In the genomic region with DNA sequence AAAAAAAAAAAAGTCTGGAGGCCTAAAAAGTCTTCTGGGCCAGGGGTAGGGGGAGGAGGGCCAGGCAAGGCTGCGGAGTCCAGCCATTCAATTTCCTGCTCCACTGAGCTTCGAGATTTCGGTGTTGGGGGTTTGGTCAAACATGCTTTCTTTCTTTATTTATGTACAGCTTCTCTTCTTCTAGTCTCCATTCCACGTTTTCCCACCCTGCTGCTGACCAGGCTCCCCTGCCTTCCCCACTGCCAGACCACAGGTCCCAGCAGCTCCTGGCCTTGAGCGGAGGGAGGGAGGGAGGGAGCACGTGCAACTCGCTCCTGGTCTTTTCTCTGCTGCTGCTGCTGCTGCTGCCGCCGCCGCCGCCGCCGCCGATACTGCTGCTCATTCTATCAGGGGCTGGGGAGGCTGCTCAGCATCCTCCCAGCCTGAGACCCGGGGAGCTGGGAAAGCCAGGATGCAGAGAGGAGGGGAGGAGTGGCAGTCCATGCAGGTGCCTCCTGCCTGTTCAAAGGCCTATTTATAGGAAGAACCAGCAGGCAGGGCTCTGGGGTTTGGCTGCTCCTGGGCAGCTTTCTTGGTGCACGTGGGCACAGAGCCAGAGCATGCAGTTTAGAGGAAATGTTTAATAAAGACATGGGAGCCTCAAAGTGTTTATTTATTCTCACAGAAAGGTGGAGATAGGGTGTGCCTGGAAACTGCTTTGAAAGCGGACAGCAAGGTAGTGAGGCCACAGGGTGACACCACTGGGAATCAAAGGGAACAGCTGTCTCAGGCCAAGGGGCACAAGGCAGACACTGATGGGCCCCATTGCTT, we compare ENCODE assay signal across 1 cellular context.
TF ChIP-seq lines count a peak whose summit lies in the region.

No MANE protein-coding gene starts in this region.

TF ChIP-seq in HepG2, 621 proteins besides CTCF, POLR2A, EP300 and RAD21 (continued from another document and continues in another):
- no peak for TF ChIP-seq ZHX1 (CRISPR knock-in tag; IDR thresholded peaks at IDR 0.05; ENCODE audit: low read depth)
- TF ChIP-seq ZNF143 (CRISPR knock-in tag; IDR thresholded peaks at IDR 0.05) = 0 out of 2 replicates have a peak, but pooled peaks have one; percentile 28
- TF ChIP-seq ZNF235 (CRISPR knock-in tag; IDR thresholded peaks at IDR 0.05; ENCODE audit: borderline replicate concordance) = no peak
- TF ChIP-seq ZC3H13 (CRISPR knock-in tag; IDR thresholded peaks at IDR 0.05) = no peak
- no peak for TF ChIP-seq ZNF629 (CRISPR knock-in tag; conservative IDR thresholded peaks at IDR 0.05)
- no peak for TF ChIP-seq ATF1 (CRISPR knock-in tag; IDR thresholded peaks at IDR 0.05)
- TF ChIP-seq DNMT1 (CRISPR knock-in tag; IDR thresholded peaks at IDR 0.05) = no peak
- TF ChIP-seq CREB1 (IDR thresholded peaks at IDR 0.05) = no peak
- no peak for TF ChIP-seq CREB1 (CRISPR knock-in tag; IDR thresholded peaks at IDR 0.05)
- TF ChIP-seq ELF3 (CRISPR knock-in tag; IDR thresholded peaks at IDR 0.05) = no peak; the same call in 1 of the 2 replicates
- TF ChIP-seq SMC3 (IDR thresholded peaks at IDR 0.05; ENCODE audit: low read length) = no peak
- TF ChIP-seq, protein P1, sequence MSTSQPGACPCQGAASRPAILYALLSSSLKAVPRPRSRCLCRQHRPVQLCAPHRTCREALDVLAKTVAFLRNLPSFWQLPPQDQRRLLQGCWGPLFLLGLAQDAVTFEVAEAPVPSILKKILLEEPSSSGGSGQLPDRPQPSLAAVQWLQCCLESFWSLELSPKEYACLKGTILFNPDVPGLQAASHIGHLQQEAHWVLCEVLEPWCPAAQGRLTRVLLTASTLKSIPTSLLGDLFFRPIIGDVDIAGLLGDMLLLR (CRISPR knock-in tag; IDR thresholded peaks at IDR 0.05) = no peak
- no peak for TF ChIP-seq ONECUT2 (CRISPR knock-in tag; IDR thresholded peaks at IDR 0.05)
- TF ChIP-seq SRY (CRISPR knock-in tag; IDR thresholded peaks at IDR 0.05) = no peak
- no peak for TF ChIP-seq MTERF4 (CRISPR knock-in tag; IDR thresholded peaks at IDR 0.05)
- TF ChIP-seq ZSCAN25 (CRISPR knock-in tag; IDR thresholded peaks at IDR 0.05) = peak; percentile 37; the same call in 1 of the 2 replicates
- peak; percentile 93; the same call in 1 of the 2 replicates for TF ChIP-seq TSC22D2 (CRISPR knock-in tag; IDR thresholded peaks at IDR 0.05; ENCODE audit: borderline replicate concordance)
- TF ChIP-seq, protein P2, sequence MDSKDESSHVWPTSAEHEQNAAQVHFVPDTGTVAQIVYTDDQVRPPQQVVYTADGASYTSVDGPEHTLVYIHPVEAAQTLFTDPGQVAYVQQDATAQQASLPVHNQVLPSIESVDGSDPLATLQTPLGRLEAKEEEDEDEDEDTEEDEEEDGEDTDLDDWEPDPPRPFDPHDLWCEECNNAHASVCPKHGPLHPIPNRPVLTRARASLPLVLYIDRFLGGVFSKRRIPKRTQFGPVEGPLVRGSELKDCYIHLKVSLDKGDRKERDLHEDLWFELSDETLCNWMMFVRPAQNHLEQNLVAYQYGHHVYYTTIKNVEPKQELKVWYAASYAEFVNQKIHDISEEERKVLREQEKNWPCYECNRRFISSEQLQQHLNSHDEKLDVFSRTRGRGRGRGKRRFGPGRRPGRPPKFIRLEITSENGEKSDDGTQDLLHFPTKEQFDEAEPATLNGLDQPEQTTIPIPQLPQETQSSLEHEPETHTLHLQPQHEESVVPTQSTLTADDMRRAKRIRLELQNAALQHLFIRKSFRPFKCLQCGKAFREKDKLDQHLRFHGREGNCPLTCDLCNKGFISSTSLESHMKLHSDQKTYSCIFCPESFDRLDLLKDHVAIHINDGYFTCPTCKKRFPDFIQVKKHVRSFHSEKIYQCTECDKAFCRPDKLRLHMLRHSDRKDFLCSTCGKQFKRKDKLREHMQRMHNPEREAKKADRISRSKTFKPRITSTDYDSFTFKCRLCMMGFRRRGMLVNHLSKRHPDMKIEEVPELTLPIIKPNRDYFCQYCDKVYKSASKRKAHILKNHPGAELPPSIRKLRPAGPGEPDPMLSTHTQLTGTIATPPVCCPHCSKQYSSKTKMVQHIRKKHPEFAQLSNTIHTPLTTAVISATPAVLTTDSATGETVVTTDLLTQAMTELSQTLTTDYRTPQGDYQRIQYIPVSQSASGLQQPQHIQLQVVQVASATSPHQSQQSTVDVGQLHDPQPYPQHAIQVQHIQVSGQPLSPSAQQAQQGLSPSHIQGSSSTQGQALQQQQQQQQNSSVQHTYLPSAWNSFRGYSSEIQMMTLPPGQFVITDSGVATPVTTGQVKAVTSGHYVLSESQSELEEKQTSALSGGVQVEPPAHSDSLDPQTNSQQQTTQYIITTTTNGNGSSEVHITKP (CRISPR knock-in tag; IDR thresholded peaks at IDR 0.05; ENCODE audit: low read depth) = 0 out of 2 replicates have a peak, but pooled peaks have one; percentile 58
- TF ChIP-seq SKI (IDR thresholded peaks at IDR 0.05; ENCODE audit: partially characterized antibody) = no peak
- no peak for TF ChIP-seq ZNF614 (CRISPR knock-in tag; IDR thresholded peaks at IDR 0.05; ENCODE audit: borderline replicate concordance)
- no peak for TF ChIP-seq PREB (CRISPR knock-in tag; IDR thresholded peaks at IDR 0.05)
- TF ChIP-seq ZFP90 (CRISPR knock-in tag; IDR thresholded peaks at IDR 0.05; ENCODE audit: borderline replicate concordance) = no peak
- TF ChIP-seq NR2F2 (IDR thresholded peaks at IDR 0.05; ENCODE audit: borderline replicate concordance, low read depth) = 0 out of 2 replicates have a peak, but pooled peaks have one; percentile 8
- peak; percentile 75 for TF ChIP-seq SALL1 (CRISPR knock-in tag; IDR thresholded peaks at IDR 0.05)
- no peak for TF ChIP-seq SOX13 (IDR thresholded peaks at IDR 0.05)
- TF ChIP-seq SOX13 (CRISPR knock-in tag; conservative IDR thresholded peaks at IDR 0.05 in 1 of 2, IDR thresholded peaks at IDR 0.05 in 1 of 2) = peak in 1 of 2 experiments; percentile 67; a peak in 2 of 4 replicates
- TF ChIP-seq SKIL (CRISPR knock-in tag; IDR thresholded peaks at IDR 0.05; ENCODE audit: borderline replicate concordance) = 0 out of 2 replicates have a peak, but pooled peaks have one; percentile 32
- TF ChIP-seq ZBTB20 (CRISPR knock-in tag; IDR thresholded peaks at IDR 0.05; ENCODE audit: borderline replicate concordance, low read depth) = no peak
- TF ChIP-seq ZBTB3 (CRISPR knock-in tag; IDR thresholded peaks at IDR 0.05; ENCODE audit: borderline replicate concordance, low read depth) = no peak
- no peak for TF ChIP-seq CC2D1A (CRISPR knock-in tag; IDR thresholded peaks at IDR 0.05)
- no peak for TF ChIP-seq HDAC6 (IDR thresholded peaks at IDR 0.05; ENCODE audit: low read depth, low read length)
- no peak for TF ChIP-seq ZNF432 (CRISPR knock-in tag; IDR thresholded peaks at IDR 0.05; ENCODE audit: borderline replicate concordance)
- peak in 1 of 2 experiments; percentile 79; a peak in 1 of 4 replicates for TF ChIP-seq KLF16 (CRISPR knock-in tag; IDR thresholded peaks at IDR 0.05)
- TF ChIP-seq ZNF530 (CRISPR knock-in tag; IDR thresholded peaks at IDR 0.05; ENCODE audit: low read depth) = no peak
- no peak for TF ChIP-seq ADNP (CRISPR knock-in tag; IDR thresholded peaks at IDR 0.05)
- TF ChIP-seq HDAC1 (CRISPR knock-in tag; IDR thresholded peaks at IDR 0.05) = peak; percentile 28; the same call in 1 of the 2 replicates
- no peak for TF ChIP-seq CCAR2 (optimal IDR thresholded peaks at IDR 0.05; ENCODE audit: low read depth, low read length)
- no peak for TF ChIP-seq ZSCAN29 (CRISPR knock-in tag; conservative IDR thresholded peaks at IDR 0.05)
- TF ChIP-seq KDM5A (IDR thresholded peaks at IDR 0.05; ENCODE audit: borderline replicate concordance, low read length) = no peak
- TF ChIP-seq ZNF883 (CRISPR knock-in tag; IDR thresholded peaks at IDR 0.05; ENCODE audit: not compliant biosample characterization) = no peak
- TF ChIP-seq, protein P3, sequence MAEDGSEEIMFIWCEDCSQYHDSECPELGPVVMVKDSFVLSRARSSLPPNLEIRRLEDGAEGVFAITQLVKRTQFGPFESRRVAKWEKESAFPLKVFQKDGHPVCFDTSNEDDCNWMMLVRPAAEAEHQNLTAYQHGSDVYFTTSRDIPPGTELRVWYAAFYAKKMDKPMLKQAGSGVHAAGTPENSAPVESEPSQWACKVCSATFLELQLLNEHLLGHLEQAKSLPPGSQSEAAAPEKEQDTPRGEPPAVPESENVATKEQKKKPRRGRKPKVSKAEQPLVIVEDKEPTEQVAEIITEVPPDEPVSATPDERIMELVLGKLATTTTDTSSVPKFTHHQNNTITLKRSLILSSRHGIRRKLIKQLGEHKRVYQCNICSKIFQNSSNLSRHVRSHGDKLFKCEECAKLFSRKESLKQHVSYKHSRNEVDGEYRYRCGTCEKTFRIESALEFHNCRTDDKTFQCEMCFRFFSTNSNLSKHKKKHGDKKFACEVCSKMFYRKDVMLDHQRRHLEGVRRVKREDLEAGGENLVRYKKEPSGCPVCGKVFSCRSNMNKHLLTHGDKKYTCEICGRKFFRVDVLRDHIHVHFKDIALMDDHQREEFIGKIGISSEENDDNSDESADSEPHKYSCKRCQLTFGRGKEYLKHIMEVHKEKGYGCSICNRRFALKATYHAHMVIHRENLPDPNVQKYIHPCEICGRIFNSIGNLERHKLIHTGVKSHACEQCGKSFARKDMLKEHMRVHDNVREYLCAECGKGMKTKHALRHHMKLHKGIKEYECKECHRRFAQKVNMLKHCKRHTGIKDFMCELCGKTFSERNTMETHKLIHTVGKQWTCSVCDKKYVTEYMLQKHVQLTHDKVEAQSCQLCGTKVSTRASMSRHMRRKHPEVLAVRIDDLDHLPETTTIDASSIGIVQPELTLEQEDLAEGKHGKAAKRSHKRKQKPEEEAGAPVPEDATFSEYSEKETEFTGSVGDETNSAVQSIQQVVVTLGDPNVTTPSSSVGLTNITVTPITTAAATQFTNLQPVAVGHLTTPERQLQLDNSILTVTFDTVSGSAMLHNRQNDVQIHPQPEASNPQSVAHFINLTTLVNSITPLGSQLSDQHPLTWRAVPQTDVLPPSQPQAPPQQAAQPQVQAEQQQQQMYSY (CRISPR knock-in tag; IDR thresholded peaks at IDR 0.05) = 0 out of 2 replicates have a peak, but pooled peaks have one; percentile 54
- TF ChIP-seq ZNF576 (CRISPR knock-in tag; IDR thresholded peaks at IDR 0.05) = no peak
- TF ChIP-seq MATR3 (CRISPR knock-in tag; IDR thresholded peaks at IDR 0.05) = no peak
- 0 out of 2 replicates have a peak, but pooled peaks have one; percentile 42 for TF ChIP-seq TGIF2 (CRISPR knock-in tag; IDR thresholded peaks at IDR 0.05)
- TF ChIP-seq YY1 (IDR thresholded peaks at IDR 0.05; ENCODE audit: insufficient read depth, insufficient replicate concordance, low read depth, low read length) = no peak
